10 cellular contexts compared by ENCODE assay signal in the genomic region with DNA sequence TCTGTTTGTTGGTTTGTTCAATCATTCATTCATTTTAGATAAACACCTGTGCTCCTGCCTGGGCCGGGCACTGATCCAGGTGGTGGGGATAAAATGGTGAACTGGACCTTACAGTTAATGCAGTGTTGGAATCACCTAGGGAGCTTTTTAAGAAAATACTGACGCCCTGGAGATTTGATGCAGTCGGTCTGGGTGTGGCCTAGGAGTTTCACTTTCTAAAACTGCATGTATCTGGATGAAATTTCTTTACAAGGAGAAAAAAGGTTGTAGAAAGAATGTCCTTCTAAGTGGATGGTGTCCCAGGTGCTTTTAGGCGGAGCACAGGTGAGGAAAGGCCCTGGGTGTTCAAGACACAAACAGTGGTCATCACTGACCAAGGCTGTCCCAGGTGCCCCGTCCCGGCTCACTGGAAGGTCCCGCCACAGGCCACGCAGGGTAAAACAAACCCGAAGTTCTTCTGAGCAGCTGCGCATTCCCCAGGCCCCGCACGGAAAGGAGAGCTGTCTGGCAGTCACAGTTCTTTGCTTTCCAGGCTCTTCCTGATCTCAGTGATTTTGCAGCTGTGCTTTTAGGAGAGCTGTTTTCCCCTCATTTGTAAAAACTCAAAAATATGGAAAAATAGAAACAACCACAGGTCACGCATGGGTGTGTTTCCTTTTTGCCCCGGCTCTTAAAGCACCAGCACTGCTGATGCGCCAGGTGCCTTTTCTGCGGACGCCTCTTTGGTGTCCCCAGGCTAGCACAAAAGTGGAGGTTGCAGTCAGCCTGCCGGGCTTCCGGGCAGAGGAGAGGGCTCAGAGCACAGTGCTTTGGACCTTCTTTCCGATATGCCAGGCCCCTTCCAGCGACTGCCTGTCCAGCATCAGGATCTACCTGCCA.
DNase-seq lines count a peak whose midpoint lies in the region; ATAC-seq and TF ChIP-seq lines count a peak whose summit lies in the region.
"Had no signal": no experiment of that assay in that cellular context is flagged by ENCODE, and none has a peak within 500 bp of the region (broad histone marks: within the 10 kb centered on the region; RNA-seq: fewer than 3 reads in every experiment).

No MANE protein-coding gene starts in this region.

- no peaks in the 10 kb centered on the region for H3K9me3 Mint-ChIP-seq in activated CD8-positive, alpha-beta T cell treated with anti-CD3 and anti-CD28 coated beads, Interleukin-2, amount 10 ng/mL, durations not matched to agents 7 days and 5 days (ENCODE audit: insufficient read depth)
- no peaks in the 10 kb centered on the region for H3K9me3 Mint-ChIP-seq in CD8-positive, alpha-beta T cell

- H3K4me3 ChIP-seq in AG04450 (ENCODE audit: low read depth, low read length), result no peak overlapping the region
- no peak overlapping the region for H3K4me3 ChIP-seq in CD8-positive, alpha-beta T cell (ENCODE audit: low read depth, low read length)

- ATAC-seq in GM19438 (IDR thresholded peaks at IDR 0.05; ENCODE audit: low read depth, unreplicated experiment), result peak; percentile 81
- peak; percentile 81 for ATAC-seq in HG03432 (IDR thresholded peaks at IDR 0.05; ENCODE audit: unreplicated experiment)
- ATAC-seq in activated CD4-positive, CD25-positive, alpha-beta regulatory T cell treated with anti-CD3 and anti-CD28 coated beads, Interleukin-2, amount 50 U/mL, for 24 hours, result no peak
- no peak for ATAC-seq in activated CD8-positive, alpha-beta T cell treated with anti-CD3 and anti-CD28 coated beads, Interleukin-2, amount 10 ng/mL, durations not matched to agents 7 days and 5 days
- ATAC-seq in CD8-positive, alpha-beta T cell, result no peak
- ATAC-seq: Panc1 had no signal

- H3K27ac ChIP-seq in AG04450 (ENCODE audit: low read depth, low read length) (peak overlapping the region; percentile 85), layer of hippocampus (ENCODE audit: low read depth, low read length) (peak overlapping the region; percentile 27)
- no peak overlapping the region for H3K27ac ChIP-seq in CD8-positive, alpha-beta T cell (ENCODE audit: low read depth, low read length)

- H3K4me1 Mint-ChIP-seq in activated CD8-positive, alpha-beta T cell treated with anti-CD3 and anti-CD28 coated beads, Interleukin-2, amount 10 ng/mL, durations not matched to agents 7 days and 5 days (ENCODE audit: low read depth), result peaks cover 12% of the 10 kb centered on the region
- peaks cover 7% of the 10 kb centered on the region for H3K4me1 Mint-ChIP-seq in CD8-positive, alpha-beta T cell (ENCODE audit: low read depth)

- no peaks in the 10 kb centered on the region for H3K36me3 ChIP-seq in CD8-positive, alpha-beta T cell (ENCODE audit: insufficient read depth, low read length)

- TF ChIP-seq CTCF in AG04450 (IDR thresholded peaks at IDR 0.05; ENCODE audit: low read depth, low read length), result no peak
- no peak for TF ChIP-seq CTCF in CD8-positive, alpha-beta T cell (IDR thresholded peaks at IDR 0.05)

- no peaks in the 10 kb centered on the region for H3K9me3 ChIP-seq in AG04450 (ENCODE audit: control insufficient read depth, insufficient read depth, low read length)
- H3K9me3 ChIP-seq in CD8-positive, alpha-beta T cell (ENCODE audit: low read length), result no peaks in the 10 kb centered on the region

- no peaks in the 10 kb centered on the region for H3K27me3 Mint-ChIP-seq in activated CD8-positive, alpha-beta T cell treated with anti-CD3 and anti-CD28 coated beads, Interleukin-2, amount 10 ng/mL, durations not matched to agents 7 days and 5 days (ENCODE audit: low read depth)
- no peaks in the 10 kb centered on the region for H3K27me3 Mint-ChIP-seq in CD8-positive, alpha-beta T cell (ENCODE audit: low read depth)

- no peak overlapping the region for H3K4me3 Mint-ChIP-seq in activated CD8-positive, alpha-beta T cell treated with anti-CD3 and anti-CD28 coated beads, Interleukin-2, amount 10 ng/mL, durations not matched to agents 7 days and 5 days
- H3K4me3 Mint-ChIP-seq in CD8-positive, alpha-beta T cell, result no peak overlapping the region

- H3K36me3 Mint-ChIP-seq in activated CD8-positive, alpha-beta T cell treated with anti-CD3 and anti-CD28 coated beads, Interleukin-2, amount 10 ng/mL, durations not matched to agents 7 days and 5 days (ENCODE audit: low read depth), result no peaks in the 10 kb centered on the region
- H3K36me3 Mint-ChIP-seq in CD8-positive, alpha-beta T cell, result peaks cover 11% of the 10 kb centered on the region

- H3K27me3 ChIP-seq in AG04450 (ENCODE audit: control insufficient read depth, insufficient read depth, low read length), result no peaks in the 10 kb centered on the region
- H3K27me3 ChIP-seq in layer of hippocampus (ENCODE audit: control insufficient read depth, insufficient read depth, low read length), result no peaks in the 10 kb centered on the region
- H3K27me3 ChIP-seq in CD8-positive, alpha-beta T cell (ENCODE audit: insufficient read depth, low read length), result no peaks in the 10 kb centered on the region

- intact Hi-C loops in CD8-positive, alpha-beta T cell (cut with DNase I, micrococcal nuclease), result no loop called here

- no peak overlapping the region for H3K27ac Mint-ChIP-seq in activated CD8-positive, alpha-beta T cell treated with anti-CD3 and anti-CD28 coated beads, Interleukin-2, amount 10 ng/mL, durations not matched to agents 7 days and 5 days
- H3K27ac Mint-ChIP-seq in CD8-positive, alpha-beta T cell, result no peak overlapping the region

- DNase-seq in AG04450 (ENCODE audit: low read depth, low spot score) (no peak), nucleus accumbens (lab: John Stamatoyannopoulos, UW) (no peak)
- DNase-seq in activated CD8-positive, alpha-beta T cell treated with anti-CD3 and anti-CD28 coated beads, Interleukin-2, amount 10 ng/mL, durations not matched to agents 7 days and 5 days, result no peak
- no peak for DNase-seq in CD8-positive, alpha-beta T cell
- DNase-seq: effector CD4-positive, alpha-beta T cell had no signal

- CTCF ChIA-PET in AG04450 (lab: Charles Lee), result no interaction called here
- CTCF ChIA-PET in activated CD8-positive, alpha-beta T cell treated with anti-CD3 and anti-CD28 coated beads, Interleukin-2, amount 10 ng/mL, durations not matched to agents 7 days and 5 days (lab: Charles Lee), result no interaction called here
- CTCF ChIA-PET in CD8-positive, alpha-beta T cell (lab: Charles Lee), result no interaction called here

- no peaks in the 10 kb centered on the region for H3K4me1 ChIP-seq in CD8-positive, alpha-beta T cell (ENCODE audit: insufficient read depth, low read length)

- POLR2A ChIA-PET in AG04450 (lab: Yijun Ruan, JAX), result no interaction called here
- POLR2A ChIA-PET in activated CD8-positive, alpha-beta T cell treated with anti-CD3 and anti-CD28 coated beads, Interleukin-2, amount 10 ng/mL, durations not matched to agents 7 days and 5 days (lab: Charles Lee), result no interaction called here
- POLR2A ChIA-PET in CD8-positive, alpha-beta T cell (lab: Charles Lee), result no interaction called here

Comparison
In these comparisons a context has a peak if more than half of its experiments do, and no peak if none do; other contexts are left out.
1. ATAC-seq: peak in GM19438 (single experiment) and HG03432 (single experiment); none in activated CD4-positive, CD25-positive, alpha-beta regulatory T cell treated with anti-CD3 and anti-CD28 coated beads, Interleukin-2, amount 50 U/mL, for 24 hours (0 of 2), activated CD8-positive, alpha-beta T cell treated with anti-CD3 and anti-CD28 coated beads, Interleukin-2, amount 10 ng/mL, durations not matched to agents 7 days and 5 days (single experiment) and CD8-positive, alpha-beta T cell (single experiment).